In genomic region chr17:45225964-45226530, GRCh38 we compare ENCODE assay signal across 9 cellular contexts. TPM values are rescaled to one million over a fixed set of nuclear protein-coding genes. Genes with fewer than 3 reads are reported as not detected.
DNase-seq lines count a peak whose midpoint lies in the region; ATAC-seq and TF ChIP-seq lines count a peak whose summit lies in the region.
"Had no signal": no experiment of that assay in that cellular context is flagged by ENCODE, and none has a peak within 500 bp of the region (broad histone marks: within the 10 kb centered on the region; RNA-seq: fewer than 3 reads in every experiment).

No MANE protein-coding gene starts in this region.

- peak overlapping the region; percentile 100 for H3K4me3 Mint-ChIP-seq in CD8-positive, alpha-beta T cell

- intact Hi-C loops in CD8-positive, alpha-beta T cell (cut with DNase I, micrococcal nuclease), result loop anchor here (1.0 to 5.0 kb wide), 6 partner anchors 9 to 91 kb away; partner anchors contain the start of genes HEXIM1 (in 2 of the 2), MAP3K14 (in 1 of the 2) and SPATA32 (in 1 of the 2)

- peaks cover 67% of the 10 kb centered on the region for H3K4me1 ChIP-seq in CD8-positive, alpha-beta T cell (ENCODE audit: insufficient read depth, low read length)

- POLR2A ChIA-PET in CD8-positive, alpha-beta T cell (lab: Charles Lee), result interaction anchor here (0.7 to 7.1 kb wide), 14 partner anchors 9 to 184 kb away, joined by 3 to 124 read pairs (median 6); partner anchors contain the start of genes ACBD4, HEXIM1, HEXIM2 and MAP3K14

- peak; percentile 80 to 98 (median 97) for DNase-seq in CD8-positive, alpha-beta T cell
- DNase-seq in NK-92 (lab: John Stamatoyannopoulos, UW; ENCODE audit: unreplicated experiment) (peak; percentile 56), activated T-cell treated with anti-CD3 and anti-CD28 coated beads for 24 hours (ENCODE audit: low read depth) (peak; percentile 93), glomerular visceral epithelial cell (ENCODE audit: extremely low spot score) (peak; percentile 69), cerebellar cortex (ENCODE audit: low spot score) (no peak), foreskin fibroblast (no peak)
- DNase-seq in stimulated activated CD4-positive, alpha-beta T cell treated with anti-CD3 and anti-CD28 coated beads, Interleukin-15, amount 100 ng/mL, for 24 hours, result peak; percentile 99

- peak overlapping the region; percentile 100 for H3K27ac Mint-ChIP-seq in CD8-positive, alpha-beta T cell

- peaks cover 61% of the 10 kb centered on the region for H3K4me1 Mint-ChIP-seq in CD8-positive, alpha-beta T cell (ENCODE audit: low read depth)

- no peaks in the 10 kb centered on the region for H3K9me3 ChIP-seq in CD8-positive, alpha-beta T cell (ENCODE audit: low read length)

- peak; percentile 69 for ATAC-seq in CD8-positive, alpha-beta T cell
- ATAC-seq in GM21723 (IDR thresholded peaks at IDR 0.05; ENCODE audit: unreplicated experiment), result peak; percentile 43

- H3K4me3 ChIP-seq in CD8-positive, alpha-beta T cell (ENCODE audit: low read depth, low read length), result peak overlapping the region; percentile 84
- no peak overlapping the region for H3K4me3 ChIP-seq in foreskin fibroblast (ENCODE audit: low read depth in 1 of 2, low read length in 2 of 2)

- no peaks in the 10 kb centered on the region for H3K27me3 Mint-ChIP-seq in CD8-positive, alpha-beta T cell (ENCODE audit: low read depth)

- H3K27ac ChIP-seq in CD8-positive, alpha-beta T cell (ENCODE audit: low read depth, low read length), result peak overlapping the region; percentile 97

- CTCF ChIA-PET in CD8-positive, alpha-beta T cell (lab: Charles Lee), result interaction anchor here (0.9 to 36.1 kb wide), 9 partner anchors 1 to 159 kb away, joined by 3 to 1097 read pairs (median 7); partner anchors contain the start of genes ACBD4, FMNL1 and MAP3K14

- H3K36me3 ChIP-seq in CD8-positive, alpha-beta T cell (ENCODE audit: insufficient read depth, low read length), result no peaks in the 10 kb centered on the region

- peaks cover 17% of the 10 kb centered on the region for H3K36me3 Mint-ChIP-seq in CD8-positive, alpha-beta T cell

- TF ChIP-seq CTCF in CD8-positive, alpha-beta T cell (IDR thresholded peaks at IDR 0.05), result no peak
- TF ChIP-seq CTCF in foreskin fibroblast (IDR thresholded peaks at IDR 0.05; ENCODE audit: low read depth, low read length), result no peak

- no peaks in the 10 kb centered on the region for H3K9me3 Mint-ChIP-seq in CD8-positive, alpha-beta T cell

- H3K27me3 ChIP-seq in CD8-positive, alpha-beta T cell (ENCODE audit: insufficient read depth, low read length), result no peaks in the 10 kb centered on the region

RNA-seq across cellular contexts. Expression of gene FMNL1, which starts 4.4 kb away (rescaled TPM):
- 100 to 1,000 TPM; 527 to 558 TPM for total RNA-seq in CD8-positive, alpha-beta T cell

RNA-seq across cellular contexts. Expression of gene SPATA32, which starts 35.8 kb away (rescaled TPM):
- total RNA-seq in CD8-positive, alpha-beta T cell, result under 1 TPM in 1 of 2 experiments, not detected in 1; 0.22 TPM
- total RNA-seq: kidney epithelial cell had no signal

Comparison
In these comparisons a context has a peak if more than half of its experiments do, and no peak if none do; other contexts are left out.
1. DNase-seq: peak in CD8-positive, alpha-beta T cell (7 of 7), NK-92 (single experiment), activated T-cell treated with anti-CD3 and anti-CD28 coated beads for 24 hours (single experiment), glomerular visceral epithelial cell (single experiment) and stimulated activated CD4-positive, alpha-beta T cell treated with anti-CD3 and anti-CD28 coated beads, Interleukin-15, amount 100 ng/mL, for 24 hours (single experiment); none in cerebellar cortex (single experiment) and foreskin fibroblast (0 of 2).